ENCODE assay signal across 2 cellular contexts in genomic region chr5:86623785-86624483, GRCh38.
TF ChIP-seq lines count a peak whose summit lies in the region.

No MANE protein-coding gene starts in this region.

TF ChIP-seq in A549, 52 proteins besides CTCF, POLR2A, EP300 and RAD21:
- TF ChIP-seq JUN (IDR thresholded peaks at IDR 0.05) = no peak
- TF ChIP-seq HOXB13 (CRISPR knock-in tag; IDR thresholded peaks at IDR 0.05; ENCODE audit: low read depth) = no peak
- TF ChIP-seq MAFK (IDR thresholded peaks at IDR 0.05; ENCODE audit: partially characterized antibody) = peak; percentile 87
- no peak for TF ChIP-seq RCOR1 (IDR thresholded peaks at IDR 0.05; ENCODE audit: low read depth, low read length)
- no peak for TF ChIP-seq HOXB5 (CRISPR knock-in tag; IDR thresholded peaks at IDR 0.05)
- TF ChIP-seq HDAC2 (IDR thresholded peaks at IDR 0.05) = no peak
- TF ChIP-seq ATOH8 (CRISPR knock-in tag; IDR thresholded peaks at IDR 0.05; ENCODE audit: low read depth) = no peak
- TF ChIP-seq FOSL2 (IDR thresholded peaks at IDR 0.05) = no peak
- TF ChIP-seq FOSL2 (CRISPR knock-in tag; IDR thresholded peaks at IDR 0.05) = no peak
- TF ChIP-seq ESRRA (IDR thresholded peaks at IDR 0.05; ENCODE audit: borderline replicate concordance, low read length) = no peak
- TF ChIP-seq ZFP36 (IDR thresholded peaks at IDR 0.05; ENCODE audit: borderline replicate concordance, partially characterized antibody) = no peak
- peak; percentile 76 for TF ChIP-seq NFE2L2 (conservative IDR thresholded peaks at IDR 0.05; ENCODE audit: low read length)

TF ChIP-seq in GM12878, 131 proteins besides CTCF, POLR2A, EP300 and RAD21:
- TF ChIP-seq SMAD5 (IDR thresholded peaks at IDR 0.05; ENCODE audit: low read depth) = no peak
- no peak for TF ChIP-seq TARDBP (IDR thresholded peaks at IDR 0.05; ENCODE audit: borderline replicate concordance)
- no peak for TF ChIP-seq CEBPB (IDR thresholded peaks at IDR 0.05; ENCODE audit: borderline replicate concordance in 1 of 2, low read depth in 2 of 2, low read length in 2 of 2)
- no peak for TF ChIP-seq KLF5 (IDR thresholded peaks at IDR 0.05; ENCODE audit: partially characterized antibody)
- no peak for TF ChIP-seq BCL11A (IDR thresholded peaks at IDR 0.05; ENCODE audit: low read depth, low read length)
- TF ChIP-seq BACH1 (IDR thresholded peaks at IDR 0.05; ENCODE audit: borderline replicate concordance) = no peak
- no peak for TF ChIP-seq SPI1 (IDR thresholded peaks at IDR 0.05; ENCODE audit: borderline replicate concordance, insufficient read depth, low read depth, low read length)
- no peak for TF ChIP-seq IRF3 (IDR thresholded peaks at IDR 0.05)
- no peak for TF ChIP-seq NKRF (conservative IDR thresholded peaks at IDR 0.05)
- no peak for TF ChIP-seq BHLHE40 (IDR thresholded peaks at IDR 0.05; ENCODE audit: borderline replicate concordance in 1 of 2, low read depth in 2 of 2, low read length in 1 of 2)
- TF ChIP-seq IKZF2 (IDR thresholded peaks at IDR 0.05) = no peak
- TF ChIP-seq RFX5 (IDR thresholded peaks at IDR 0.05; ENCODE audit: low read depth, low read length) = no peak
- TF ChIP-seq USF1 (IDR thresholded peaks at IDR 0.05; ENCODE audit: borderline replicate concordance, extremely low read length, insufficient read depth, low read depth, low read length) = no peak
- TF ChIP-seq SIX5 (IDR thresholded peaks at IDR 0.05; ENCODE audit: low read depth, low read length, severe bottlenecking) = no peak
- TF ChIP-seq ZNF384 (IDR thresholded peaks at IDR 0.05; ENCODE audit: borderline replicate concordance, low read depth, low read length) = no peak
- TF ChIP-seq RUNX3 (IDR thresholded peaks at IDR 0.05; ENCODE audit: low read length) = no peak
